In genomic region chr1:2927393-2927792, GRCh38 we compare ENCODE assay signal across 23 cellular contexts.
"Had no signal": no experiment of that assay in that cellular context is flagged by ENCODE, and none has a peak within 500 bp of the region (broad histone marks: within the 10 kb centered on the region; RNA-seq: fewer than 3 reads in every experiment).

No MANE protein-coding gene starts in this region.

- H3K27me3 Mint-ChIP-seq: activated CD4-positive, alpha-beta T cell treated with anti-CD3 and anti-CD28 coated beads, Interleukin-2, amount 10 ng/mL, durations not matched to agents 7 days and 5 days had no signal

- H3K4me3 Mint-ChIP-seq: activated CD4-positive, alpha-beta T cell treated with anti-CD3 and anti-CD28 coated beads, Interleukin-2, amount 10 ng/mL, durations not matched to agents 7 days and 5 days; activated CD8-positive, alpha-beta T cell treated with anti-CD3 and anti-CD28 coated beads for 36 hours; nephron; stimulated activated naive CD8-positive, alpha-beta T cell treated with anti-CD3 and anti-CD28 coated beads, Interleukin-15, Interleukin-2, amounts not matched to agents 100 ng/mL and 50 ng/mL, for 24 hours; WTC11 had no signal

- H3K27ac ChIP-seq: body of pancreas, epithelial cell of prostate, esophagus squamous epithelium, heart right ventricle, left lung, lower lobe of right lung, upper lobe of right lung had no signal

- H3K4me3 ChIP-seq: body of pancreas, esophagus squamous epithelium, heart right ventricle, left lung, lower lobe of right lung, upper lobe of right lung had no signal

- H3K36me3 Mint-ChIP-seq: activated naive CD4-positive, alpha-beta T cell treated with anti-CD3 and anti-CD28 coated beads, Interleukin-2, amount 50 U/mL, for 72 hours had no signal

- ATAC-seq: activated CD8-positive, alpha-beta T cell treated with anti-CD3 and anti-CD28 coated beads for 36 hours; body of pancreas; left lung; upper lobe of right lung; WTC11 had no signal

- H3K27ac Mint-ChIP-seq: activated CD4-positive, alpha-beta T cell treated with anti-CD3 and anti-CD28 coated beads, Interleukin-2, amount 10 ng/mL, durations not matched to agents 7 days and 5 days; activated CD8-positive, alpha-beta T cell treated with anti-CD3 and anti-CD28 coated beads for 36 hours; activated naive CD4-positive, alpha-beta T cell treated with anti-CD3 and anti-CD28 coated beads, Interleukin-2, amount 50 U/mL, for 72 hours; activated T-helper 2 cell treated with anti-CD3 and anti-CD28 coated beads, Interferon-gamma antibody, Interleukin-2, Interleukin-4, amounts not matched to agents 10 μg/mL and 5 μg/mL and 100 μg/mL, durations not matched to agents 14 hours and 24 hours and 36 hours; stimulated activated naive CD8-positive, alpha-beta T cell treated with anti-CD3 and anti-CD28 coated beads, Interleukin-15, Interleukin-2, amounts not matched to agents 100 ng/mL and 50 ng/mL, for 24 hours; WTC11 had no signal

- H3K9me3 Mint-ChIP-seq: activated CD4-positive, alpha-beta T cell treated with anti-CD3 and anti-CD28 coated beads, Interleukin-2, amount 10 ng/mL, durations not matched to agents 7 days and 5 days; activated CD8-positive, alpha-beta T cell treated with anti-CD3 and anti-CD28 coated beads for 36 hours; activated naive CD4-positive, alpha-beta T cell treated with anti-CD3 and anti-CD28 coated beads, Interleukin-2, amount 50 U/mL, for 72 hours; activated T-helper 2 cell treated with anti-CD3 and anti-CD28 coated beads, Interferon-gamma antibody, Interleukin-2, Interleukin-4, amounts not matched to agents 10 μg/mL and 5 μg/mL and 100 μg/mL, durations not matched to agents 14 hours and 24 hours and 36 hours; stimulated activated naive CD8-positive, alpha-beta T cell treated with anti-CD3 and anti-CD28 coated beads, Interleukin-15, Interleukin-2, amounts not matched to agents 100 ng/mL and 50 ng/mL, for 24 hours had no signal

- H3K4me1 Mint-ChIP-seq: activated CD4-positive, alpha-beta T cell treated with anti-CD3 and anti-CD28 coated beads, Interleukin-2, amount 10 ng/mL, durations not matched to agents 7 days and 5 days; WTC11 had no signal

- DNase-seq: activated CD4-positive, alpha-beta T cell treated with anti-CD3 and anti-CD28 coated beads for 1 hour; activated CD4-positive, alpha-beta T cell treated with anti-CD3 and anti-CD28 coated beads, Interleukin-2, amount 10 ng/mL, durations not matched to agents 7 days and 5 days; activated CD8-positive, alpha-beta T cell treated with anti-CD3 and anti-CD28 coated beads for 36 hours; activated naive CD4-positive, alpha-beta T cell; activated T-cell treated with anti-CD3 and anti-CD28 coated beads, Interleukin-2, amount 50 U/mL, for 48 hours; body of pancreas; effector CD8-positive, alpha-beta T cell; esophagus squamous epithelium; foreskin melanocyte; heart right ventricle; kidney glomerular epithelial cell; left lung; lower lobe of right lung; mesendoderm; right cardiac atrium; T-helper 2 cell; upper lobe of right lung had no signal
